Comparison of ENCODE assay signal across 9 cellular contexts in the genomic region with DNA sequence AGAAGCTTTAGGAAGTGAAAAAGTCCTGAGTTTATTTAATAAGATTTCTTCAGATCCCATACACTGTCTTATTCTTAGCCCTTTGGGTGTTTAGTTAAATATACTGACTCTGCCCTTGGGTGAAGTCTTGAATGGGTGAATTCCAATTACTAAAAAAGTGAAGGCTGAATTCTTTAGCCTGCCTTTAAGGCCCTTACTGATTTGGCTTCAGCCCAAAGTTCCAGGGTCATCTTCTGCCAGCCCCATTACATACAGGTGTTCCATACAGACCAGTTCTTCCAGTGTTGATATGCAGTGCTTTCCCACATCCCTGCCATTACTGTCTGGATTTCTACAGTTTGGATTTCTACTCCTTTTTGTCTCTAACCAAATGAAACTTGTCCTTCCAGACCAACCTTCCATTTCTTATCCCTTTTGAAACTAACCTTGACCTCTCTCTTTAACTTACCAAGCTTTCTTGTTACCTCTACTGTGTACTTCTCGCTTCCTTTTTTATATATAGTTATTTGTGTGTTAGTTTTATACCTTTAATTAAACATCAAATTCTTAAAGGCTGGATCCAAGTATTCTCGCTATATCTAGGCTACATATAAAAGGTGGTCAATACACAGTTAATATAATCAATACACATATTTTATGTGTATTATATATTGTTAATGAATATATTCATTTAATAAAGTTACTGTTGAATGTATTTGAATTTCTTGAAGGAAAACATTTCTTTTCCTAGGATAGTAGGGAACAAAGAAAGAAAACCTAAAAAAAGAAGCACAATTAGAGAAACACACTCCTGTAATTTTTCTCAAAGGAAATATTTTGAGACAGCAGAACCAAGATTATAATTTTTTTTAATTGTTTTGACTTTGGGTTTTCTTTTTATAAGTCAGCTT. TPM values are rescaled to one million over a fixed set of nuclear protein-coding genes. Genes with fewer than 3 reads are reported as not detected.
A peak's percentile ranks its signal among the peaks of the same experiment; 100 is the strongest.
DNase-seq lines count a peak whose midpoint lies in the region; ATAC-seq, FAIRE-seq and TF ChIP-seq lines count a peak whose summit lies in the region.
"Had no signal": no experiment of that assay in that cellular context is flagged by ENCODE, and none has a peak within 500 bp of the region (broad histone marks: within the 10 kb centered on the region; RNA-seq: fewer than 3 reads in every experiment).

No MANE protein-coding gene starts in this region.

- H3K9me1 ChIP-seq in keratinocyte (ENCODE audit: control insufficient read depth, extremely low read depth, insufficient read depth, low read length) = no peaks in the 10 kb centered on the region

- no peak for TF ChIP-seq POLR2A in uterus (IDR thresholded peaks at IDR 0.05)

- ATAC-seq in left cardiac atrium = no peak
- ATAC-seq in RWPE2 (ENCODE audit: low read depth) = peak; percentile 35; the same call in 1 of the 3 replicates
- ATAC-seq in GM19328 (IDR thresholded peaks at IDR 0.05; ENCODE audit: unreplicated experiment) = no peak
- no peak for ATAC-seq in foreskin keratinocyte

- no peak overlapping the region for H2AFZ ChIP-seq in keratinocyte (ENCODE audit: control insufficient read depth, low read length)

- H3K9ac ChIP-seq in keratinocyte (ENCODE audit: control insufficient read depth, extremely low read depth, insufficient read depth, low read length) = no peak overlapping the region

- DNase-seq in cardiac muscle cell (ENCODE audit: low read depth in 1 of 2, low spot score in 1 of 2) (no peak), left cardiac atrium (no peak), RWPE2 (ENCODE audit: low spot score) (no peak), keratinocyte (ENCODE audit: low read depth, low spot score) (no peak), uterus (no peak), foreskin keratinocyte (no peak), activated gamma-delta T cell treated with Interleukin-2 at 50 U/mL for 16 hours (no peak)

- H3K9me3 ChIP-seq in cardiac muscle cell (ENCODE audit: low read depth) = no peaks in the 10 kb centered on the region
- H3K9me3 ChIP-seq in RWPE2 (ENCODE audit: severe bottlenecking) = no peaks in the 10 kb centered on the region
- H3K9me3 ChIP-seq in keratinocyte (ENCODE audit: control insufficient read depth, low read depth, low read length) = no peaks in the 10 kb centered on the region
- H3K9me3 ChIP-seq in uterus = no peaks in the 10 kb centered on the region

- no peaks in the 10 kb centered on the region for H4K20me1 ChIP-seq in keratinocyte (ENCODE audit: control insufficient read depth, extremely low read depth, insufficient read depth, low read length)

- H3K36me3 ChIP-seq in cardiac muscle cell = no peaks in the 10 kb centered on the region
- no peaks in the 10 kb centered on the region; the same call in none of the 2 replicates for H3K36me3 ChIP-seq in RWPE2 (ENCODE audit: low read depth)
- H3K36me3 ChIP-seq in keratinocyte (ENCODE audit: control insufficient read depth in 2 of 2, extremely low read depth in 1 of 2, insufficient read depth in 2 of 2, low read length in 2 of 2) = no peaks in the 10 kb centered on the region
- no peaks in the 10 kb centered on the region for H3K36me3 ChIP-seq in uterus

- H3K27ac ChIP-seq in cardiac muscle cell (peak overlapping the region; percentile 58), RWPE2 (ENCODE audit: poor library complexity, severe bottlenecking) (no peak overlapping the region), keratinocyte (ENCODE audit: control insufficient read depth, insufficient read depth, low read length) (no peak overlapping the region), uterus (peak overlapping the region; percentile 51 to 99), foreskin keratinocyte (no peak overlapping the region)

- no peak for TF ChIP-seq CTCF in cardiac muscle cell (IDR thresholded peaks at IDR 0.05; ENCODE audit: low read depth, low read length)
- TF ChIP-seq CTCF in RWPE2 (IDR thresholded peaks at IDR 0.05; ENCODE audit: poor library complexity, severe bottlenecking) = no peak
- TF ChIP-seq CTCF in keratinocyte (optimal IDR thresholded peaks at IDR 0.05 in 1 of 3, IDR thresholded peaks at IDR 0.05 in 1 of 3, conservative IDR thresholded peaks at IDR 0.05 in 1 of 3; ENCODE audit: extremely low read depth in 1 of 3, insufficient read depth in 2 of 3, low read length in 3 of 3) = no peak
- no peak for TF ChIP-seq CTCF in uterus (IDR thresholded peaks at IDR 0.05)
- no peak for TF ChIP-seq CTCF in foreskin keratinocyte (conservative IDR thresholded peaks at IDR 0.05)

- H3K4me1 ChIP-seq in cardiac muscle cell (ENCODE audit: low read depth) = peaks cover 55% of the 10 kb centered on the region
- H3K4me1 ChIP-seq in RWPE2 (ENCODE audit: insufficient read depth, poor library complexity, severe bottlenecking) = peaks cover 34% of the 10 kb centered on the region
- H3K4me1 ChIP-seq in keratinocyte (ENCODE audit: control insufficient read depth, extremely low read depth, insufficient read depth, low read length) = peaks cover 19% of the 10 kb centered on the region
- peaks cover 8 to 10% of the 10 kb centered on the region in 2 donors for H3K4me1 ChIP-seq in uterus
- peaks cover 21% of the 10 kb centered on the region for H3K4me1 ChIP-seq in foreskin keratinocyte

- H3K4me3 ChIP-seq in cardiac muscle cell (no peak overlapping the region), RWPE2 (ENCODE audit: severe bottlenecking) (no peak overlapping the region), keratinocyte (ENCODE audit: control insufficient read depth in 2 of 3, extremely low read depth in 1 of 3, insufficient read depth in 2 of 3, low read depth in 1 of 3, low read length in 3 of 3) (no peak overlapping the region), uterus (no peak overlapping the region)

- H3K27me3 ChIP-seq in cardiac muscle cell (no peaks in the 10 kb centered on the region), RWPE2 (ENCODE audit: insufficient read depth, poor library complexity, severe bottlenecking) (no peaks in the 10 kb centered on the region), keratinocyte (ENCODE audit: control insufficient read depth, extremely low read depth, insufficient read depth, low read length) (no peaks in the 10 kb centered on the region), uterus (no peaks in the 10 kb centered on the region), foreskin keratinocyte (no peaks in the 10 kb centered on the region)

- no peak overlapping the region for H3K4me2 ChIP-seq in keratinocyte (ENCODE audit: control insufficient read depth, extremely low read depth, insufficient read depth, low read depth, low read length)

- intact Hi-C loops in left cardiac atrium (cut with DNase I) = no loop called here
- intact Hi-C loops in uterus (cut with DNase I; ENCODE audit: low total_unique reads) = no loop called here

- peak; percentile 32 for FAIRE-seq in keratinocyte (lab: Jason Lieb, UNC)
- FAIRE-seq: D721Med had no signal

- dilution Hi-C loops in keratinocyte (cut with MboI; ENCODE audit: extremely low pct_ligation_motif_present, low sequenced_read_pairs) = no loop called here

- H3K79me2 ChIP-seq in keratinocyte (ENCODE audit: control insufficient read depth, insufficient read depth, low read length) = peaks cover 89% of the 10 kb centered on the region

RNA-seq across cellular contexts. Expression of gene MBNL1, which starts 15.0 kb away (rescaled TPM):
- total RNA-seq in cardiac muscle cell (72.7 and 75.1 TPM in 2 replicates), left cardiac atrium (100 to 1,000 TPM; 141 to 154 TPM), uterus (100 to 1,000 TPM; 219 to 470 (median 243) TPM), foreskin keratinocyte (66.8 and 72.7 TPM in 2 replicates)
- polyA plus RNA-seq in cardiac muscle cell (18.1 and 21.2 TPM in 2 replicates), keratinocyte (56.4 to 71.2 TPM (median 58.3 TPM) in 3 replicates), foreskin keratinocyte (14.1 and 16.8 TPM in 2 replicates)
- 46.2 TPM for polyA plus RNA-seq in keratinocyte (2011; ENCODE audit: low read depth)
- 49.0 and 54.8 TPM in 2 replicates for polyA plus RNA-seq in keratinocyte (2011; cell fraction: cytosol; rRNA removed)
- polyA plus RNA-seq in keratinocyte (2011; cell fraction: nucleus; rRNA removed) = 76.5 and 82.3 TPM in 2 replicates
- polyA plus RNA-seq in keratinocyte (2012; ENCODE audit: low replicate concordance) = 26.3 and 45.5 TPM in 2 replicates
- 98.5 to 233 TPM (median 221 TPM) in 3 replicates for polyA minus RNA-seq in keratinocyte
- polyA minus RNA-seq in keratinocyte (2011; cell fraction: cytosol; rRNA and poly(A)+ RNA removed) = 130 TPM
- 153 and 237 TPM in 2 replicates for polyA minus RNA-seq in keratinocyte (2011; cell fraction: nucleus; rRNA and poly(A)+ RNA removed)

Comparison
In these comparisons a context has a peak if more than half of its experiments do, and no peak if none do; other contexts are left out.
1. H3K27ac ChIP-seq: peak in cardiac muscle cell (single experiment) and uterus (2 of 2); none in RWPE2 (single experiment), keratinocyte (single experiment) and foreskin keratinocyte (single experiment).